In genomic region chr3:39106281-39107055, GRCh38 we compare ENCODE assay signal across 9 cellular contexts. TPM values are rescaled to one million over a fixed set of nuclear protein-coding genes. Genes with fewer than 3 reads are reported as not detected.
DNase-seq lines count a peak whose midpoint lies in the region; ATAC-seq and TF ChIP-seq lines count a peak whose summit lies in the region.
"Had no signal": no experiment of that assay in that cellular context is flagged by ENCODE, and none has a peak within 500 bp of the region (broad histone marks: within the 10 kb centered on the region; RNA-seq: fewer than 3 reads in every experiment).

No MANE protein-coding gene starts in this region.

- TF ChIP-seq CTCF in C4-2B (conservative IDR thresholded peaks at IDR 0.05): no peak

- H3K27me3 Mint-ChIP-seq in activated naive CD8-positive, alpha-beta T cell treated with anti-CD3 and anti-CD28 coated beads, Interleukin-2, amount 50 U/mL, for 24 hours: no peaks in the 10 kb centered on the region
- H3K27me3 Mint-ChIP-seq in stimulated activated naive B cell treated with anti-CD40 and anti-IgM and Interleukin-4, amounts not matched to agents 10 μg/mL and 1 μg/mL and 100 μg/mL, for 72 hours: no peaks in the 10 kb centered on the region

- H3K27ac Mint-ChIP-seq in activated naive CD8-positive, alpha-beta T cell treated with anti-CD3 and anti-CD28 coated beads, Interleukin-2, amount 50 U/mL, for 24 hours: peak overlapping the region; percentile 51
- peak overlapping the region; percentile 90 for H3K27ac Mint-ChIP-seq in stimulated activated naive B cell treated with anti-CD40 and anti-IgM and Interleukin-4, amounts not matched to agents 10 μg/mL and 1 μg/mL and 100 μg/mL, for 72 hours

- no peak for DNase-seq in activated naive CD8-positive, alpha-beta T cell treated with anti-CD3 and anti-CD28 coated beads, Interleukin-2, amount 50 U/mL, for 24 hours
- DNase-seq in iPS-NIHi7 (ENCODE audit: extremely low spot score) (peak; percentile 58), T1000 (lab: John Stamatoyannopoulos, UW) (no peak), NCI-H446 (lab: John Stamatoyannopoulos, UW) (no peak), sciatic nerve (ENCODE audit: low spot score) (no peak)
- no peak for DNase-seq in stimulated activated naive B cell treated with anti-CD40 and anti-IgM and Interleukin-4, amounts not matched to agents 10 μg/mL and 1 μg/mL and 100 μg/mL, for 72 hours

- peak overlapping the region; percentile 92 for H3K27ac ChIP-seq in C4-2B

- ATAC-seq in HG02840 (IDR thresholded peaks at IDR 0.05; ENCODE audit: low FRiP score, unreplicated experiment) (peak; percentile 7), sciatic nerve (no peak)
- no peak for ATAC-seq in activated naive CD8-positive, alpha-beta T cell treated with anti-CD3 and anti-CD28 coated beads, Interleukin-2, amount 50 U/mL, for 24 hours
- ATAC-seq in stimulated activated naive B cell treated with anti-CD40 and anti-IgM and Interleukin-4, amounts not matched to agents 10 μg/mL and 1 μg/mL and 100 μg/mL, for 72 hours (replicated peaks): no peak

- H3K36me3 Mint-ChIP-seq in activated naive CD8-positive, alpha-beta T cell treated with anti-CD3 and anti-CD28 coated beads, Interleukin-2, amount 50 U/mL, for 24 hours (ENCODE audit: low read depth): no peaks in the 10 kb centered on the region
- H3K36me3 Mint-ChIP-seq in stimulated activated naive B cell treated with anti-CD40 and anti-IgM and Interleukin-4, amounts not matched to agents 10 μg/mL and 1 μg/mL and 100 μg/mL, for 72 hours: peaks cover 4 to 14% of the 10 kb centered on the region in 2 donors

- H3K4me1 Mint-ChIP-seq in activated naive CD8-positive, alpha-beta T cell treated with anti-CD3 and anti-CD28 coated beads, Interleukin-2, amount 50 U/mL, for 24 hours: peaks cover 40% of the 10 kb centered on the region
- peaks cover 58 to 68% of the 10 kb centered on the region in 2 donors for H3K4me1 Mint-ChIP-seq in stimulated activated naive B cell treated with anti-CD40 and anti-IgM and Interleukin-4, amounts not matched to agents 10 μg/mL and 1 μg/mL and 100 μg/mL, for 72 hours

- intact Hi-C loops in sciatic nerve (cut with DNase I): no loop called here

- H3K9me3 Mint-ChIP-seq in activated naive CD8-positive, alpha-beta T cell treated with anti-CD3 and anti-CD28 coated beads, Interleukin-2, amount 50 U/mL, for 24 hours: no peaks in the 10 kb centered on the region
- H3K9me3 Mint-ChIP-seq in stimulated activated naive B cell treated with anti-CD40 and anti-IgM and Interleukin-4, amounts not matched to agents 10 μg/mL and 1 μg/mL and 100 μg/mL, for 72 hours: no peaks in the 10 kb centered on the region

- H3K4me3 Mint-ChIP-seq in activated naive CD8-positive, alpha-beta T cell treated with anti-CD3 and anti-CD28 coated beads, Interleukin-2, amount 50 U/mL, for 24 hours: peak overlapping the region; percentile 87
- peak overlapping the region; percentile 90 to 91 for H3K4me3 Mint-ChIP-seq in stimulated activated naive B cell treated with anti-CD40 and anti-IgM and Interleukin-4, amounts not matched to agents 10 μg/mL and 1 μg/mL and 100 μg/mL, for 72 hours

RNA-seq across cellular contexts. Expression of gene GORASP1, which starts 1.0 kb away (rescaled TPM):
- 55.8 TPM for total RNA-seq in sciatic nerve

RNA-seq across cellular contexts. Expression of gene TTC21A, which starts 1.0 kb away (rescaled TPM):
- total RNA-seq in sciatic nerve: 13.4 TPM

RNA-seq across cellular contexts. Expression of gene CSRNP1, which starts 46.9 kb away (rescaled TPM):
- 51.7 TPM for total RNA-seq in sciatic nerve

RNA-seq across cellular contexts. Expression of gene WDR48, which starts 54.7 kb away (rescaled TPM):
- total RNA-seq in sciatic nerve: 49.1 TPM

RNA-seq across cellular contexts. Expression of gene SCN11A, which starts 54.7 kb away (rescaled TPM):
- 0.71 TPM for total RNA-seq in sciatic nerve
- total RNA-seq: NCI-H460 had no signal
